ENCODE assay signal across 8 cellular contexts in genomic region chr4:15231265-15232091, GRCh38.
DNase-seq lines count a peak whose midpoint lies in the region; ATAC-seq, FAIRE-seq and TF ChIP-seq lines count a peak whose summit lies in the region.

No MANE protein-coding gene starts in this region.

- H3K9me3 ChIP-seq in suprapubic skin, result no peaks in the 10 kb centered on the region

- peak; percentile 73 for ATAC-seq in GM21381 (IDR thresholded peaks at IDR 0.05; ENCODE audit: unreplicated experiment)

- H3K36me3 ChIP-seq in suprapubic skin, result no peaks in the 10 kb centered on the region

- no peaks in the 10 kb centered on the region for H3K27me3 ChIP-seq in suprapubic skin

- TF ChIP-seq CTCF in suprapubic skin (IDR thresholded peaks at IDR 0.05), result peak; percentile 58 to 74

- no peak overlapping the region for H3K27ac ChIP-seq in suprapubic skin

- TF ChIP-seq EP300 in suprapubic skin (IDR thresholded peaks at IDR 0.05), result no peak

- peaks cover 27% of the 10 kb centered on the region for H3K4me1 ChIP-seq in suprapubic skin

- 53% methylated on average over 8 of the region's 8 CpGs for WGBS in suprapubic skin

- H3K4me3 ChIP-seq in suprapubic skin, result no peak overlapping the region

- TF ChIP-seq POLR2A in suprapubic skin (IDR thresholded peaks at IDR 0.05), result no peak

- peak; percentile 63 for FAIRE-seq in RCC 7860 (lab: Jason Lieb, UNC)

- DNase-seq in DMS114 treated with DMSO at 0.1 percent for 48 hours (lab: John Stamatoyannopoulos, UW; ENCODE audit: unreplicated experiment) (peak; percentile 18), HT1080 (ENCODE audit: low read depth) (peak; percentile 72), RCC 7860 (ENCODE audit: low spot score) (peak; percentile 43), activated T-helper 1 cell treated with Interleukin-2 at 50 U/mL for 16 hours (ENCODE audit: low read depth) (peak; percentile 43), fibroblast of the conjunctiva (ENCODE audit: low read depth) (peak; percentile 91), nucleus accumbens (lab: John Stamatoyannopoulos, UW) (peak in 48 of 56 donors; percentile 2 to 85 (median 40)), suprapubic skin (ENCODE audit: low spot score in 2 of 2) (peak; percentile 83 to 89)

Comparison
In these comparisons a context has a peak if more than half of its experiments do, and no peak if none do; other contexts are left out.
1. DNase-seq: peak in every context shown above with its lines; median percentile 91 in fibroblast of the conjunctiva; 86 in suprapubic skin; 72 in HT1080; 43 in RCC 7860; 43 in activated T-helper 1 cell treated with Interleukin-2 at 50 U/mL for 16 hours; 40 in nucleus accumbens; 18 in DMS114 treated with DMSO at 0.1 percent for 48 hours.